ENCODE assay signal across 2 cellular contexts in genomic region chr19:48878219-48879024, GRCh38.
TF ChIP-seq lines count a peak whose summit lies in the region.

No MANE protein-coding gene starts in this region.

TF ChIP-seq in A549, 52 proteins besides CTCF, POLR2A, EP300 and RAD21:
- TF ChIP-seq MAZ (IDR thresholded peaks at IDR 0.05; ENCODE audit: borderline replicate concordance, low read depth, low read length): peak; percentile 60; the same call in 1 of the 2 replicates
- TF ChIP-seq, protein P1, sequence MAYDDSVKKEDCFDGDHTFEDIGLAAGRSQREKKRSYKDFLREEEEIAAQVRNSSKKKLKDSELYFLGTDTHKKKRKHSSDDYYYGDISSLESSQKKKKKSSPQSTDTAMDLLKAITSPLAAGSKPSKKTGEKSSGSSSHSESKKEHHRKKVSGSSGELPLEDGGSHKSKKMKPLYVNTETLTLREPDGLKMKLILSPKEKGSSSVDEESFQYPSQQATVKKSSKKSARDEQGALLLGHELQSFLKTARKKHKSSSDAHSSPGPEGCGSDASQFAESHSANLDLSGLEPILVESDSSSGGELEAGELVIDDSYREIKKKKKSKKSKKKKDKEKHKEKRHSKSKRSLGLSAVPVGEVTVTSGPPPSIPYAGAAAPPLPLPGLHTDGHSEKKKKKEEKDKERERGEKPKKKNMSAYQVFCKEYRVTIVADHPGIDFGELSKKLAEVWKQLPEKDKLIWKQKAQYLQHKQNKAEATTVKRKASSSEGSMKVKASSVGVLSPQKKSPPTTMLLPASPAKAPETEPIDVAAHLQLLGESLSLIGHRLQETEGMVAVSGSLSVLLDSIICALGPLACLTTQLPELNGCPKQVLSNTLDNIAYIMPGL (CRISPR knock-in tag; IDR thresholded peaks at IDR 0.05; ENCODE audit: borderline replicate concordance): peak; percentile 75; the same call in 1 of the 2 replicates
- no peak for TF ChIP-seq JUNB (IDR thresholded peaks at IDR 0.05)
- TF ChIP-seq FOSL2 (IDR thresholded peaks at IDR 0.05): no peak
- TF ChIP-seq FOSL2 (CRISPR knock-in tag; IDR thresholded peaks at IDR 0.05): no peak
- TF ChIP-seq HOXA7 (CRISPR knock-in tag; IDR thresholded peaks at IDR 0.05): peak; percentile 94
- TF ChIP-seq HDAC2 (IDR thresholded peaks at IDR 0.05): no peak
- TF ChIP-seq TP53 (CRISPR knock-in tag; IDR thresholded peaks at IDR 0.05): peak; percentile 88; the same call in 1 of the 2 replicates
- TF ChIP-seq ESRRA (IDR thresholded peaks at IDR 0.05; ENCODE audit: borderline replicate concordance, low read length): no peak
- TF ChIP-seq KDM5A (IDR thresholded peaks at IDR 0.05): no peak
- peak; percentile 92 for TF ChIP-seq POLR2AphosphoS2 (conservative IDR thresholded peaks at IDR 0.05; ENCODE audit: low read length)
- TF ChIP-seq FOSB (CRISPR knock-in tag; IDR thresholded peaks at IDR 0.05): peak; percentile 72; the same call in 1 of the 2 replicates
- TF ChIP-seq SMC3 (IDR thresholded peaks at IDR 0.05): no peak
- TF ChIP-seq RARB (CRISPR knock-in tag; IDR thresholded peaks at IDR 0.05): peak; percentile 66
- 0 out of 2 replicates have a peak, but pooled peaks have one; percentile 17 for TF ChIP-seq ZSCAN20 (CRISPR knock-in tag; IDR thresholded peaks at IDR 0.05)
- TF ChIP-seq RFX5 (IDR thresholded peaks at IDR 0.05): no peak
- no peak for TF ChIP-seq BHLHE40 (IDR thresholded peaks at IDR 0.05; ENCODE audit: low read depth, low read length)
- TF ChIP-seq TFCP2L1 (CRISPR knock-in tag; IDR thresholded peaks at IDR 0.05): peak; percentile 94
- no peak for TF ChIP-seq EHMT2 (IDR thresholded peaks at IDR 0.05; ENCODE audit: low read depth)

TF ChIP-seq in IMR-90, 13 proteins besides CTCF, POLR2A, EP300 and RAD21:
- no peak for TF ChIP-seq CHD1 (IDR thresholded peaks at IDR 0.05; ENCODE audit: low read depth, low read length)
- TF ChIP-seq CEBPB (IDR thresholded peaks at IDR 0.05; ENCODE audit: low read depth, low read length): peak; percentile 40; the same call in 1 of the 2 replicates
TF ChIP-seq in IMR-90: peak in this region for 1.
